22 cellular contexts compared by ENCODE assay signal in genomic region chr12:91515944-91516739, GRCh38.
"Had no signal": no experiment of that assay in that cellular context is flagged by ENCODE, and none has a peak within 500 bp of the region (broad histone marks: within the 10 kb centered on the region; RNA-seq: fewer than 3 reads in every experiment).

No MANE protein-coding gene starts in this region.

- H3K4me3 ChIP-seq: body of pancreas, cardiac muscle cell, smooth muscle cell, testis had no signal

- ATAC-seq: activated CD8-positive, alpha-beta T cell treated with anti-CD3 and anti-CD28 coated beads, Interleukin-2, amount 10 ng/mL, durations not matched to agents 7 days and 5 days; activated naive CD8-positive, alpha-beta T cell treated with anti-CD3 and anti-CD28 coated beads, Interleukin-2, amount 50 U/mL, for 24 hours; body of pancreas; left ventricle myocardium superior; natural killer cell treated with Interleukin-12 subunit alpha and Interleukin-12 subunit beta and Interleukin-15 and Interleukin-18, amount 100 ng/mL, for 72 hours; sciatic nerve had no signal

- DNase-seq: activated CD4-positive, alpha-beta T cell treated with anti-CD3 and anti-CD28 coated beads for 48 hours; activated CD8-positive, alpha-beta T cell treated with anti-CD3 and anti-CD28 coated beads, Interleukin-2, amount 10 ng/mL, durations not matched to agents 7 days and 5 days; activated gamma-delta T cell; activated naive CD4-positive, alpha-beta T cell treated with anti-CD3 and anti-CD28 coated beads, Interleukin-2, amount 50 U/mL, for 16 hours; activated naive CD8-positive, alpha-beta T cell treated with anti-CD3 and anti-CD28 coated beads, Interleukin-2, amount 50 U/mL, for 24 hours; anterior cingulate cortex; body of pancreas; dermis blood vessel endothelial cell; effector CD8-positive, alpha-beta T cell; erythroblast; foreskin fibroblast; immature natural killer cell; left ventricle myocardium superior; mammary epithelial cell; stimulated activated CD4-positive, alpha-beta T cell treated with anti-CD3 and anti-CD28 coated beads, Interleukin-2, amount 100 ng/mL, for 48 hours; stimulated activated CD8-positive, alpha-beta memory T cell treated with anti-CD3 and anti-CD28 coated beads, Interleukin-4, amount 100 ng/mL, for 48 hours; stimulated activated naive CD4-positive, alpha-beta T cell; testis had no signal

- H3K4me1 ChIP-seq: body of pancreas, testis had no signal

- H3K27ac ChIP-seq: cardiac muscle cell, testis had no signal

- H3K9me3 ChIP-seq: body of pancreas, testis had no signal

- H3K27me3 ChIP-seq: body of pancreas, cardiac muscle cell, testis had no signal

- H3K36me3 ChIP-seq: cardiac muscle cell had no signal
